ENCODE assay signal across 8 cellular contexts in the genomic region with DNA sequence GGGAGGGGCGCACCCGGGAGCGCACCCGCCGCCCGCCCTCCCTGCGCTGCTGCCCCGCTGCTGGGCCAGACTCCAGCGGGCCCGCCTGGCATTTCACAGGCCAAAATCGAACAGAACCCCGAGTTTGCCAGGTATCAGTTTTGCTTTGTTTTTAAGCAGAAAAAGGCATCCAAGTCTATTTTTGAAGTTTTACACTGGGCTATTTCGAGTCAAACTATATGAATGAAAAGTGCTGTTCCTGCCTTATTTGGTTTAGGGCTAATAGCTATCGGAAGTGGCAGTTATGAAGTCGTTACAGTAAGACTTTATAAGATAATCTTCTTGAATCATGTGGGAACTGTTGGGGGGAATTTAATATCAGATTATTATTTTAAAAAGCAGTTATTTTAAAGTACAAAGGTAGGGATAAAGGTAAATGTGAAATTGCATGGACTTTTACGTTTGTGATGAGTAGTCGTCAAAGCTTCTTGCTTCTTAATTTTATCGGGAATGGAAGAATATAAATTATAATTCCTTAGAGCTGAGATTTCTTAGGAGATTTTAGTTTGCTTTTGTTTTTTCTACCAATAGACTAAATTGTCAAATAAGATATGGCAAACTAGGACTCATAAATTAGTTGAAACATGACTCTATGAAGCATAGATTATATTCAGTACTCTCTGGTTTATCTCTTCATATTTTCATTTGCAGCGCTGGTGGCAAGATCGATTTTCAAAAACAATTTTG. TPM values are rescaled to one million over a fixed set of nuclear protein-coding genes. Genes with fewer than 3 reads are reported as not detected.
DNase-seq lines count a peak whose midpoint lies in the region; ATAC-seq, FAIRE-seq and TF ChIP-seq lines count a peak whose summit lies in the region.

No MANE protein-coding gene starts in this region.

- H3K4me1 Mint-ChIP-seq in activated naive CD8-positive, alpha-beta T cell treated with anti-CD3 and anti-CD28 coated beads, Interleukin-2, amount 50 U/mL, for 24 hours = peaks cover 3% of the 10 kb centered on the region

- H3K36me3 Mint-ChIP-seq in activated naive CD8-positive, alpha-beta T cell treated with anti-CD3 and anti-CD28 coated beads, Interleukin-2, amount 50 U/mL, for 24 hours (ENCODE audit: low read depth) = no peaks in the 10 kb centered on the region

- peak overlapping the region; percentile 68 for H3K4me3 Mint-ChIP-seq in activated naive CD8-positive, alpha-beta T cell treated with anti-CD3 and anti-CD28 coated beads, Interleukin-2, amount 50 U/mL, for 24 hours

- TF ChIP-seq EP300 in upper lobe of left lung (IDR thresholded peaks at IDR 0.05) = no peak

- ATAC-seq in activated naive CD8-positive, alpha-beta T cell treated with anti-CD3 and anti-CD28 coated beads, Interleukin-2, amount 50 U/mL, for 24 hours = no peak
- no peak for ATAC-seq in upper lobe of left lung (ENCODE audit: low FRiP score in 2 of 2)

- H3K4me3 ChIP-seq in AG09309 (ENCODE audit: control insufficient read depth, low read depth, low read length) (peak overlapping the region; percentile 99), upper lobe of left lung (peak overlapping the region; percentile 62 to 85 (median 69))

- H3K27me3 Mint-ChIP-seq in activated naive CD8-positive, alpha-beta T cell treated with anti-CD3 and anti-CD28 coated beads, Interleukin-2, amount 50 U/mL, for 24 hours = peaks cover 65% of the 10 kb centered on the region

- H3K36me3 ChIP-seq in upper lobe of left lung = no peaks in the 10 kb centered on the region

- peak overlapping the region; percentile 68 for H3K27ac ChIP-seq in layer of hippocampus (ENCODE audit: low read depth, low read length)
- peak overlapping the region; percentile 86 to 94 (median 94) for H3K27ac ChIP-seq in upper lobe of left lung

- DNase-seq in AG09309 (ENCODE audit: low read depth) (no peak), HCEC 1CT (peak; percentile 24), upper lobe of left lung (no peak), cortex of kidney (lab: John Stamatoyannopoulos, UW) (no peak), GM12891 (ENCODE audit: insufficient read length, low spot score) (no peak)
- no peak for DNase-seq in activated naive CD8-positive, alpha-beta T cell treated with anti-CD3 and anti-CD28 coated beads, Interleukin-2, amount 50 U/mL, for 24 hours
- no peak for DNase-seq in activated CD4-positive, alpha-beta T cell treated with anti-CD3 and anti-CD28 coated beads for 48 hours

- H3K4me1 ChIP-seq in upper lobe of left lung = peaks cover 8 to 28% (median 16%) of the 10 kb centered on the region in 4 donors

- TF ChIP-seq POLR2A in upper lobe of left lung (IDR thresholded peaks at IDR 0.05) = no peak
- TF ChIP-seq POLR2A in GM12891 (IDR thresholded peaks at IDR 0.05; ENCODE audit: low read depth, low read length) = no peak

- 16 to 23% methylated on average over 10 to 13 of the region's 20 CpGs for WGBS in upper lobe of left lung, 2 donors

- FAIRE-seq in GM12891 (lab: Jason Lieb, UNC) = no peak

- no peaks in the 10 kb centered on the region for H3K9me3 ChIP-seq in upper lobe of left lung

- H3K27ac Mint-ChIP-seq in activated naive CD8-positive, alpha-beta T cell treated with anti-CD3 and anti-CD28 coated beads, Interleukin-2, amount 50 U/mL, for 24 hours = no peak overlapping the region

- no peaks in the 10 kb centered on the region for H3K9me3 Mint-ChIP-seq in activated naive CD8-positive, alpha-beta T cell treated with anti-CD3 and anti-CD28 coated beads, Interleukin-2, amount 50 U/mL, for 24 hours

- TF ChIP-seq CTCF in AG09309 (IDR thresholded peaks at IDR 0.05; ENCODE audit: control insufficient read depth, insufficient read depth, low read depth, low read length, missing control alignments) (no peak), upper lobe of left lung (IDR thresholded peaks at IDR 0.05) (no peak)

- H3K27me3 ChIP-seq in layer of hippocampus (ENCODE audit: control insufficient read depth, insufficient read depth, low read length) (no peaks in the 10 kb centered on the region), upper lobe of left lung (no peaks in the 10 kb centered on the region)

TF ChIP-seq in GM12891, 5 proteins besides CTCF, POLR2A, EP300 and RAD21:
- TF ChIP-seq SPI1 (IDR thresholded peaks at IDR 0.05; ENCODE audit: low read depth, low read length) (no peak), TAF1 (IDR thresholded peaks at IDR 0.05; ENCODE audit: low read depth, low read length) (no peak), POLR2AphosphoS5 (IDR thresholded peaks at IDR 0.05; ENCODE audit: low read depth, low read length) (no peak), PAX5 (IDR thresholded peaks at IDR 0.05; ENCODE audit: insufficient read depth, low read length, severe bottlenecking) (no peak), POU2F2 (IDR thresholded peaks at IDR 0.05; ENCODE audit: low read depth, low read length) (no peak)

RNA-seq across cellular contexts. Expression of gene MSRB3, which starts 1.1 kb away (rescaled TPM):
- total RNA-seq in upper lobe of left lung = 10 to 100 TPM; 15.7 to 76.3 (median 30.4) TPM
- 0.09 TPM for polyA plus RNA-seq in GM12891 (2012; ENCODE audit: low read depth, missing spikeins)
